Comparison of ENCODE assay signal across 24 cellular contexts in the genomic region with DNA sequence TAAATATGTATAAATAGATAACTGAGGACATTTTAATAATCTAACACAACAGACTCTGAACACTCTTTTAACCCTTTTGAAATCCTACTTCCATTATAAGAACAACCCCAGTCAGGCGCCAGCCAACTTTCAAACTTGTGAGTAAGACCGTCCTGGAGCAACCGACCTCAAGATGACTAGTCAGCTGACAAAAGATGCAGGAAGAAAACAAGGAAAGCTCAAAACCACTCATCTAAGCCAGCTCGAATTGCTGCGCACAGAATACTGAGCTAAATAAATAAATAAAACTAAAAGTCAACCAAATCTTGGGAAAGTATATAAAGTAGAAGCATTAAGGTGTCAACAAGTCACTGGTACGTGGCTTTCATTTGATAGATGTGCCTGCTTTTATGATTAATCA.
"Had no signal": no experiment of that assay in that cellular context is flagged by ENCODE, and none has a peak within 500 bp of the region (broad histone marks: within the 10 kb centered on the region; RNA-seq: fewer than 3 reads in every experiment).

No MANE protein-coding gene starts in this region.

- DNase-seq: activated B cell treated with CpG ODN at 0.5 μM for 24 hours; activated CD4-positive, alpha-beta memory T cell treated with anti-CD3 and anti-CD28 coated beads, Interleukin-2, amount 10 ng/mL, durations not matched to agents 7 days and 5 days; activated CD4-positive, alpha-beta T cell treated with anti-CD3 and anti-CD28 coated beads for 4 hours; activated CD8-positive, alpha-beta memory T cell treated with anti-CD3 and anti-CD28 coated beads, Interleukin-2, amount 10 ng/mL, durations not matched to agents 7 days and 5 days; amniotic stem cell; cortex of kidney; heart left ventricle; left colon; nucleus accumbens; posterior cingulate gyrus; retina; stimulated activated CD4-positive, alpha-beta T cell treated with anti-CD3 and anti-CD28 coated beads, Interleukin-12 subunit alpha, Interleukin-12 subunit beta, amount 100 ng/mL, for 4 hours; stimulated activated CD4-positive, alpha-beta T cell treated with anti-CD3 and anti-CD28 coated beads, Interleukin-1b, Interleukin-23, amount 100 ng/mL, for 48 hours; stimulated activated CD8-positive, alpha-beta memory T cell treated with anti-CD3 and anti-CD28 coated beads, Interleukin-4, amount 100 ng/mL, for 48 hours; stimulated activated naive CD4-positive, alpha-beta T cell; upper lobe of right lung had no signal

- H3K4me3 Mint-ChIP-seq: activated B cell treated with CpG ODN at 0.5 μM for 24 hours; activated CD4-positive, alpha-beta memory T cell treated with anti-CD3 and anti-CD28 coated beads, Interleukin-2, amount 10 ng/mL, durations not matched to agents 7 days and 5 days; activated CD8-positive, alpha-beta memory T cell treated with anti-CD3 and anti-CD28 coated beads, Interleukin-2, amount 10 ng/mL, durations not matched to agents 7 days and 5 days; activated naive CD8-positive, alpha-beta T cell; brain; central memory CD8-positive, alpha-beta T cell; mesothelial cell of epicardium; nephron; T-helper 2 cell treated with Interferon-gamma antibody and Interleukin-4, amounts not matched to agents 5 μg/mL and 100 μg/mL, for 36 hours had no signal

- H3K27me3 Mint-ChIP-seq: activated B cell treated with CpG ODN at 0.5 μM for 24 hours; activated CD4-positive, alpha-beta memory T cell treated with anti-CD3 and anti-CD28 coated beads, Interleukin-2, amount 10 ng/mL, durations not matched to agents 7 days and 5 days; activated CD8-positive, alpha-beta memory T cell treated with anti-CD3 and anti-CD28 coated beads, Interleukin-2, amount 10 ng/mL, durations not matched to agents 7 days and 5 days; activated naive CD8-positive, alpha-beta T cell; central memory CD8-positive, alpha-beta T cell had no signal

- H3K36me3 ChIP-seq: gastroesophageal sphincter, heart left ventricle, upper lobe of right lung had no signal

- H3K4me3 ChIP-seq: gastroesophageal sphincter, heart left ventricle, lung, upper lobe of right lung had no signal

- H3K27ac Mint-ChIP-seq: activated B cell treated with CpG ODN at 0.5 μM for 24 hours; activated CD4-positive, alpha-beta memory T cell treated with anti-CD3 and anti-CD28 coated beads, Interleukin-2, amount 10 ng/mL, durations not matched to agents 7 days and 5 days; activated CD8-positive, alpha-beta memory T cell treated with anti-CD3 and anti-CD28 coated beads, Interleukin-2, amount 10 ng/mL, durations not matched to agents 7 days and 5 days; activated naive CD8-positive, alpha-beta T cell; brain; mesothelial cell of epicardium; nephron; T-helper 2 cell treated with Interferon-gamma antibody and Interleukin-4, amounts not matched to agents 5 μg/mL and 100 μg/mL, for 36 hours had no signal

- H3K4me1 ChIP-seq: gastroesophageal sphincter, heart left ventricle, upper lobe of right lung had no signal

- H3K27me3 ChIP-seq: gastroesophageal sphincter, heart left ventricle, upper lobe of right lung had no signal

- H3K27ac ChIP-seq: gastroesophageal sphincter, heart left ventricle, upper lobe of right lung had no signal

- H3K4me1 Mint-ChIP-seq: activated B cell treated with CpG ODN at 0.5 μM for 24 hours; activated CD4-positive, alpha-beta memory T cell treated with anti-CD3 and anti-CD28 coated beads, Interleukin-2, amount 10 ng/mL, durations not matched to agents 7 days and 5 days; activated CD8-positive, alpha-beta memory T cell treated with anti-CD3 and anti-CD28 coated beads, Interleukin-2, amount 10 ng/mL, durations not matched to agents 7 days and 5 days; brain; central memory CD8-positive, alpha-beta T cell; mesothelial cell of epicardium; nephron had no signal

- H3K36me3 Mint-ChIP-seq: activated CD8-positive, alpha-beta memory T cell treated with anti-CD3 and anti-CD28 coated beads, Interleukin-2, amount 10 ng/mL, durations not matched to agents 7 days and 5 days; activated naive CD8-positive, alpha-beta T cell; brain; mesothelial cell of epicardium had no signal

- ATAC-seq: activated CD8-positive, alpha-beta memory T cell treated with anti-CD3 and anti-CD28 coated beads, Interleukin-2, amount 10 ng/mL, durations not matched to agents 7 days and 5 days; gastroesophageal sphincter; heart left ventricle; left colon; upper lobe of right lung had no signal

- H3K9me3 Mint-ChIP-seq: activated B cell treated with CpG ODN at 0.5 μM for 24 hours, brain, mesothelial cell of epicardium, nephron had no signal

- H3K9me3 ChIP-seq: gastroesophageal sphincter, heart left ventricle, upper lobe of right lung had no signal
